17 cellular contexts compared by ENCODE assay signal in genomic region chr20:35129647-35130069, GRCh38. TPM values are rescaled to one million over a fixed set of nuclear protein-coding genes. Genes with fewer than 3 reads are reported as not detected.
DNase-seq lines count a peak whose midpoint lies in the region; ATAC-seq and TF ChIP-seq lines count a peak whose summit lies in the region.
"Had no signal": no experiment of that assay in that cellular context is flagged by ENCODE, and none has a peak within 500 bp of the region (broad histone marks: within the 10 kb centered on the region; RNA-seq: fewer than 3 reads in every experiment).

No MANE protein-coding gene starts in this region.

- H3K27ac Mint-ChIP-seq in CD8-positive, alpha-beta T cell: no peak overlapping the region
- H3K27ac Mint-ChIP-seq: activated B cell treated with CpG ODN at 0.5 μM for 24 hours, endodermal cell had no signal

- CTCF ChIA-PET in CD8-positive, alpha-beta T cell (lab: Charles Lee): no interaction called here

- no peaks in the 10 kb centered on the region for H3K9me3 Mint-ChIP-seq in CD8-positive, alpha-beta T cell
- H3K9me3 Mint-ChIP-seq: activated B cell treated with CpG ODN at 0.5 μM for 24 hours, endodermal cell had no signal

- TF ChIP-seq CTCF in astrocyte of the spinal cord (IDR thresholded peaks at IDR 0.05; ENCODE audit: low read depth, low read length): no peak
- TF ChIP-seq CTCF in CD8-positive, alpha-beta T cell (IDR thresholded peaks at IDR 0.05): no peak

- POLR2A ChIA-PET in CD8-positive, alpha-beta T cell (lab: Charles Lee): interaction anchor here (0.7 kb wide), 1 partner anchor 315 kb away, joined by 3 read pairs; no protein-coding TSS in a partner anchor

- no peaks in the 10 kb centered on the region for H3K27me3 ChIP-seq in CD8-positive, alpha-beta T cell (ENCODE audit: insufficient read depth, low read length)
- H3K27me3 ChIP-seq: hepatocyte, ovary had no signal

- H3K4me1 ChIP-seq in CD8-positive, alpha-beta T cell (ENCODE audit: insufficient read depth, low read length): no peaks in the 10 kb centered on the region

- no peak overlapping the region for H3K27ac ChIP-seq in CD8-positive, alpha-beta T cell (ENCODE audit: low read depth, low read length)
- H3K27ac ChIP-seq: hepatocyte, ovary, SK-N-MC had no signal

- H3K36me3 ChIP-seq in CD8-positive, alpha-beta T cell (ENCODE audit: insufficient read depth, low read length): peaks cover 50% of the 10 kb centered on the region
- H3K36me3 ChIP-seq: ovary had no signal

- no peaks in the 10 kb centered on the region for H3K4me1 Mint-ChIP-seq in CD8-positive, alpha-beta T cell (ENCODE audit: low read depth)
- H3K4me1 Mint-ChIP-seq: activated B cell treated with CpG ODN at 0.5 μM for 24 hours, endodermal cell had no signal

- intact Hi-C loops in left colon (cut with DNase I, micrococcal nuclease): no loop called here
- intact Hi-C loops in CD8-positive, alpha-beta T cell (cut with DNase I, micrococcal nuclease): loop anchor here in 1 of 2 experiments (10.0 kb wide), 1 partner anchor 405 kb away; no protein-coding TSS in a partner anchor

- peak; percentile 95 for ATAC-seq in left colon
- no peak for ATAC-seq in CD8-positive, alpha-beta T cell
- ATAC-seq in GM21576 (IDR thresholded peaks at IDR 0.05; ENCODE audit: unreplicated experiment): no peak

- peaks cover 79% of the 10 kb centered on the region for H3K36me3 Mint-ChIP-seq in CD8-positive, alpha-beta T cell

- in situ Hi-C loops in astrocyte of the spinal cord (cut with HindIII; ENCODE audit: low sequenced_read_pairs): no loop called here

- no peaks in the 10 kb centered on the region for H3K9me3 ChIP-seq in CD8-positive, alpha-beta T cell (ENCODE audit: low read length)
- H3K9me3 ChIP-seq: ovary had no signal

- DNase-seq in DMS153 (lab: John Stamatoyannopoulos, UW) (peak; percentile 16), DMS153 treated with DMSO at 0.1 percent for 48 hours (lab: John Stamatoyannopoulos, UW; ENCODE audit: unreplicated experiment) (no peak), MV-4-11 (lab: John Stamatoyannopoulos, UW) (peak; percentile 37), astrocyte of the spinal cord (ENCODE audit: low read depth, low spot score) (peak; percentile 26), left colon (no peak), activated T-cell treated with anti-CD3 and anti-CD28 coated beads for 4 hours (no peak)
- DNase-seq in CD8-positive, alpha-beta T cell: no peak
- DNase-seq: 8988T; activated B cell treated with CpG ODN at 0.5 μM for 24 hours; activated T-cell treated with anti-CD3 and anti-CD28 coated beads, Interleukin-2, amount 50 U/mL, for 48 hours; Calu3; endodermal cell; NCI-H1048; ovary had no signal

- no peaks in the 10 kb centered on the region for H3K27me3 Mint-ChIP-seq in CD8-positive, alpha-beta T cell (ENCODE audit: low read depth)
- H3K27me3 Mint-ChIP-seq: activated B cell treated with CpG ODN at 0.5 μM for 24 hours had no signal

- H3K4me3 Mint-ChIP-seq in CD8-positive, alpha-beta T cell: no peak overlapping the region
- H3K4me3 Mint-ChIP-seq: activated B cell treated with CpG ODN at 0.5 μM for 24 hours, endodermal cell had no signal

- no peak overlapping the region for H3K4me3 ChIP-seq in astrocyte of the spinal cord (ENCODE audit: low read depth, low read length)
- H3K4me3 ChIP-seq in CD8-positive, alpha-beta T cell (ENCODE audit: low read depth, low read length): no peak overlapping the region
- H3K4me3 ChIP-seq: hepatocyte, ovary, SK-N-MC had no signal

RNA-seq across cellular contexts. Expression of gene EDEM2, which starts 17.5 kb away (rescaled TPM):
- 10 to 100 TPM; 26.4 to 29.7 TPM for total RNA-seq in left colon
- 10 to 100 TPM; 13.8 TPM for total RNA-seq in CD8-positive, alpha-beta T cell

RNA-seq across cellular contexts. Expression of gene TRPC4AP, which starts 37.1 kb away (rescaled TPM):
- 10 to 100 TPM; 58.9 to 60.6 TPM for total RNA-seq in left colon
- 10 to 100 TPM; 63.3 to 64.0 TPM for total RNA-seq in CD8-positive, alpha-beta T cell

RNA-seq across cellular contexts. Expression of gene PROCR, which starts 42.2 kb away (rescaled TPM):
- total RNA-seq in left colon: 1 to 10 TPM; 6.3 to 7.8 TPM
- total RNA-seq in CD8-positive, alpha-beta T cell: 1 to 10 TPM; 1.7 to 2.0 TPM

Comparison
In these comparisons a context has a peak if more than half of its experiments do, and no peak if none do; other contexts are left out.
1. DNase-seq: peak in DMS153 (single experiment), MV-4-11 (single experiment) and astrocyte of the spinal cord (single experiment); none in DMS153 treated with DMSO at 0.1 percent for 48 hours (single experiment), left colon (0 of 2), activated T-cell treated with anti-CD3 and anti-CD28 coated beads for 4 hours (single experiment) and CD8-positive, alpha-beta T cell (0 of 7).